Comparison of ENCODE assay signal across 8 cellular contexts in genomic region chr2:170815746-170816498, GRCh38. TPM values are rescaled to one million over a fixed set of nuclear protein-coding genes. Genes with fewer than 3 reads are reported as not detected.
DNase-seq lines count a peak whose midpoint lies in the region; ATAC-seq and TF ChIP-seq lines count a peak whose summit lies in the region.

No MANE protein-coding gene starts in this region.

- H3K27ac Mint-ChIP-seq in activated naive CD8-positive, alpha-beta T cell treated with anti-CD3 and anti-CD28 coated beads, Interleukin-2, amount 50 U/mL, for 24 hours: peak overlapping the region; percentile 56

- no peak overlapping the region for H2AFZ ChIP-seq in hepatocyte

- in situ Hi-C loops in GM13976 (cut with MboI; ENCODE audit: low sequenced_read_pairs, unreplicated experiment): loop anchor here (10.0 to 25.0 kb wide), 5 partner anchors 101 to 1271 kb away; partner anchors contain the start of genes DLX1 and SP5

- H3K27ac ChIP-seq in 22Rv1: peak overlapping the region; percentile 52
- no peak overlapping the region for H3K27ac ChIP-seq in hepatocyte

- peak overlapping the region; percentile 90 for H3K4me2 ChIP-seq in hepatocyte

- peak overlapping the region; percentile 68 for H3K4me3 Mint-ChIP-seq in activated naive CD8-positive, alpha-beta T cell treated with anti-CD3 and anti-CD28 coated beads, Interleukin-2, amount 50 U/mL, for 24 hours

- H3K36me3 ChIP-seq in hepatocyte (replicated peaks; ENCODE audit: insufficient read depth, low read depth): no peaks in the 10 kb centered on the region

- peaks cover 2% of the 10 kb centered on the region for H3K36me3 Mint-ChIP-seq in activated naive CD8-positive, alpha-beta T cell treated with anti-CD3 and anti-CD28 coated beads, Interleukin-2, amount 50 U/mL, for 24 hours (ENCODE audit: low read depth)

- peaks cover 79% of the 10 kb centered on the region for H3K27me3 Mint-ChIP-seq in activated naive CD8-positive, alpha-beta T cell treated with anti-CD3 and anti-CD28 coated beads, Interleukin-2, amount 50 U/mL, for 24 hours

- H3K9me3 Mint-ChIP-seq in activated naive CD8-positive, alpha-beta T cell treated with anti-CD3 and anti-CD28 coated beads, Interleukin-2, amount 50 U/mL, for 24 hours: no peaks in the 10 kb centered on the region

- H3K4me3 ChIP-seq in hepatocyte: peak overlapping the region; percentile 44

- H3K4me1 Mint-ChIP-seq in activated naive CD8-positive, alpha-beta T cell treated with anti-CD3 and anti-CD28 coated beads, Interleukin-2, amount 50 U/mL, for 24 hours: peaks cover 55% of the 10 kb centered on the region

- intact Hi-C loops in sciatic nerve (cut with DNase I): loop anchor here (10.0 kb wide), 1 partner anchor 421 kb away; no protein-coding TSS in a partner anchor

- H3K9me2 ChIP-seq in hepatocyte (replicated peaks; ENCODE audit: insufficient read depth): no peaks in the 10 kb centered on the region

- no peaks in the 10 kb centered on the region for H4K20me1 ChIP-seq in hepatocyte (ENCODE audit: insufficient read depth, poor library complexity, severe bottlenecking)

- peak; percentile 85 for DNase-seq in GM13976 (ENCODE audit: low spot score)
- DNase-seq in NAMALWA (ENCODE audit: low spot score): peak; percentile 83
- peak; percentile 42 for DNase-seq in SKM-1 (lab: John Stamatoyannopoulos, UW; ENCODE audit: unreplicated experiment)
- peak; percentile 77 for DNase-seq in activated naive CD8-positive, alpha-beta T cell treated with anti-CD3 and anti-CD28 coated beads, Interleukin-2, amount 50 U/mL, for 24 hours
- DNase-seq in hepatocyte (ENCODE audit: low spot score): peak; percentile 89
- DNase-seq in sciatic nerve (ENCODE audit: low spot score): no peak

- peak; percentile 79 for TF ChIP-seq CTCF in 22Rv1 (IDR thresholded peaks at IDR 0.05)
- peak; percentile 63 for TF ChIP-seq CTCF in GM13976 (IDR thresholded peaks at IDR 0.05; ENCODE audit: borderline replicate concordance, control extremely low read depth, extremely low read depth, insufficient read depth, missing control alignments)
- TF ChIP-seq CTCF in hepatocyte (IDR thresholded peaks at IDR 0.05; ENCODE audit: poor library complexity): peak; percentile 95

- H3K79me2 ChIP-seq in hepatocyte: no peaks in the 10 kb centered on the region

- peaks cover 72% of the 10 kb centered on the region for H3K27me3 ChIP-seq in hepatocyte

- peak; percentile 42 for ATAC-seq in activated naive CD8-positive, alpha-beta T cell treated with anti-CD3 and anti-CD28 coated beads, Interleukin-2, amount 50 U/mL, for 24 hours
- peak; percentile 66 for ATAC-seq in sciatic nerve
- no peak for ATAC-seq in GM19351 (IDR thresholded peaks at IDR 0.05; ENCODE audit: unreplicated experiment)

- H3K9me3 ChIP-seq in hepatocyte (ENCODE audit: low read depth): no peaks in the 10 kb centered on the region

- 2% methylated on average over 52 of the region's 52 CpGs for WGBS in hepatocyte (ENCODE audit: low lambda C conversion rate, missing lambda C conversion rate)

- H3K4me1 ChIP-seq in hepatocyte (ENCODE audit: insufficient read depth): peaks cover 34% of the 10 kb centered on the region

RNA-seq across cellular contexts. Expression of gene GAD1, which starts 0.8 kb away (rescaled TPM):
- total RNA-seq in hepatocyte (0.08 and 0.50 TPM in 2 replicates), sciatic nerve (0.36 TPM)
- 1.1 TPM in 1 of 2 replicates, not detected in the other for polyA plus RNA-seq in hepatocyte

RNA-seq across cellular contexts. Expression of gene ERICH2, which starts 45.7 kb away (rescaled TPM):
- 0.52 TPM in 1 of 2 replicates, not detected in the other for total RNA-seq in hepatocyte
- polyA plus RNA-seq in hepatocyte: 1.9 and 3.1 TPM in 2 replicates
- 0.85 TPM for total RNA-seq in sciatic nerve
